ENCODE assay signal across 14 cellular contexts in genomic region chr1:19203440-19203839, GRCh38. TPM values are rescaled to one million over a fixed set of nuclear protein-coding genes. Genes with fewer than 3 reads are reported as not detected.
DNase-seq lines count a peak whose midpoint lies in the region; ATAC-seq and TF ChIP-seq lines count a peak whose summit lies in the region.
"Had no signal": no experiment of that assay in that cellular context is flagged by ENCODE, and none has a peak within 500 bp of the region (broad histone marks: within the 10 kb centered on the region; RNA-seq: fewer than 3 reads in every experiment).

No MANE protein-coding gene starts in this region.

- in situ Hi-C loops in astrocyte of the cerebellum (cut with HindIII; ENCODE audit: low sequenced_read_pairs): no loop called here

- H3K27ac Mint-ChIP-seq in stimulated activated naive B cell treated with anti-CD40 and anti-IgM and Interleukin-4, amounts not matched to agents 10 μg/mL and 1 μg/mL and 100 μg/mL, for 72 hours: no peak overlapping the region
- H3K27ac Mint-ChIP-seq: GM23338; stimulated activated effector memory CD8-positive, alpha-beta T cell treated with anti-CD3 and anti-CD28 coated beads, Interleukin-12 subunit alpha, Interleukin-12 subunit beta, amount 100 ng/mL, for 72 hours had no signal

- H3K4me1 ChIP-seq in left ventricle myocardium inferior (peaks cover 93% of the 10 kb centered on the region), thyroid gland (peaks cover under 1 to 20% of the 10 kb centered on the region in 2 donors)

- H3K27ac ChIP-seq in left ventricle myocardium inferior (replicated peaks) (peak overlapping the region; percentile 36), thyroid gland (peak overlapping the region in 1 of 3 donors; percentile 17)

- intact Hi-C loops in left ventricle myocardium inferior (cut with micrococcal nuclease) (no loop called here), thyroid gland (cut with DNase I) (no loop called here)

- H3K27me3 Mint-ChIP-seq in activated T-cell treated with anti-CD3 and anti-CD28 coated beads, Interleukin-2, amount 50 U/mL, for 4 hours (ENCODE audit: low read depth): no peaks in the 10 kb centered on the region
- no peaks in the 10 kb centered on the region for H3K27me3 Mint-ChIP-seq in stimulated activated naive B cell treated with anti-CD40 and anti-IgM and Interleukin-4, amounts not matched to agents 10 μg/mL and 1 μg/mL and 100 μg/mL, for 72 hours

- H3K4me3 ChIP-seq in astrocyte of the cerebellum (ENCODE audit: low read depth, low read length) (no peak overlapping the region), left ventricle myocardium inferior (no peak overlapping the region), thyroid gland (replicated peaks in 1 of 3) (no peak overlapping the region), H7 (ENCODE audit: insufficient read depth, low read depth, low read length) (no peak overlapping the region)
- H3K4me3 ChIP-seq: GM23338, right lobe of liver had no signal

- DNase-seq in activated T-cell treated with anti-CD3 and anti-CD28 coated beads, Interleukin-2, amount 50 U/mL, for 4 hours: no peak
- DNase-seq in activated T-cell treated with anti-CD3 and anti-CD28 coated beads, Interleukin-2, amount 50 U/mL, for 48 hours: no peak
- DNase-seq in astrocyte of the cerebellum (ENCODE audit: low read depth) (peak; percentile 62), left ventricle myocardium inferior (no peak), thyroid gland (peak; percentile 17 to 53), NCI-H1105 treated with DMSO at 0.1 percent for 48 hours (lab: John Stamatoyannopoulos, UW) (no peak), H7 (no peak)
- no peak for DNase-seq in stimulated activated naive B cell treated with anti-CD40 and anti-IgM and Interleukin-4, amounts not matched to agents 10 μg/mL and 1 μg/mL and 100 μg/mL, for 72 hours
- DNase-seq: activated CD8-positive, alpha-beta memory T cell treated with anti-CD3 and anti-CD28 coated beads, Interleukin-2, amount 50 U/mL, for 48 hours; left cardiac atrium; NCI-H2081; right lobe of liver had no signal

- 35 to 54% methylated on average over 2 of the region's 2 CpGs for WGBS in thyroid gland, 2 donors

- H3K4me1 Mint-ChIP-seq in activated T-cell treated with anti-CD3 and anti-CD28 coated beads, Interleukin-2, amount 50 U/mL, for 4 hours (ENCODE audit: low read depth): peaks cover 58% of the 10 kb centered on the region
- peaks cover 27 to 62% of the 10 kb centered on the region in 2 donors for H3K4me1 Mint-ChIP-seq in stimulated activated naive B cell treated with anti-CD40 and anti-IgM and Interleukin-4, amounts not matched to agents 10 μg/mL and 1 μg/mL and 100 μg/mL, for 72 hours

- ATAC-seq in activated T-cell treated with anti-CD3 and anti-CD28 coated beads, Interleukin-2, amount 50 U/mL, for 4 hours: peak; percentile 49 to 64
- no peak for ATAC-seq in stimulated activated naive B cell treated with anti-CD40 and anti-IgM and Interleukin-4, amounts not matched to agents 10 μg/mL and 1 μg/mL and 100 μg/mL, for 72 hours (replicated peaks)
- ATAC-seq: GM23338; stimulated activated effector memory CD8-positive, alpha-beta T cell treated with anti-CD3 and anti-CD28 coated beads, Interleukin-12 subunit alpha, Interleukin-12 subunit beta, amount 100 ng/mL, for 72 hours had no signal

- H3K9me3 ChIP-seq in left ventricle myocardium inferior (replicated peaks): no peaks in the 10 kb centered on the region
- H3K9me3 ChIP-seq in thyroid gland: no peaks in the 10 kb centered on the region
- H3K9me3 ChIP-seq: right lobe of liver had no signal

- TF ChIP-seq POLR2A in thyroid gland (IDR thresholded peaks at IDR 0.05): no peak

- no peak for TF ChIP-seq CTCF in astrocyte of the cerebellum (IDR thresholded peaks at IDR 0.05; ENCODE audit: low read depth, low read length, missing control alignments)
- TF ChIP-seq CTCF in left ventricle myocardium inferior (IDR thresholded peaks at IDR 0.05; ENCODE audit: borderline replicate concordance): no peak
- TF ChIP-seq CTCF in thyroid gland (IDR thresholded peaks at IDR 0.05): no peak

- H3K4me3 Mint-ChIP-seq in activated T-cell treated with anti-CD3 and anti-CD28 coated beads, Interleukin-2, amount 50 U/mL, for 4 hours: no peak overlapping the region
- H3K4me3 Mint-ChIP-seq in stimulated activated naive B cell treated with anti-CD40 and anti-IgM and Interleukin-4, amounts not matched to agents 10 μg/mL and 1 μg/mL and 100 μg/mL, for 72 hours: no peak overlapping the region
- H3K4me3 Mint-ChIP-seq: GM23338; stimulated activated effector memory CD8-positive, alpha-beta T cell treated with anti-CD3 and anti-CD28 coated beads, Interleukin-12 subunit alpha, Interleukin-12 subunit beta, amount 100 ng/mL, for 72 hours had no signal

- peaks cover 28% of the 10 kb centered on the region for H3K36me3 ChIP-seq in left ventricle myocardium inferior
- H3K36me3 ChIP-seq in thyroid gland: peaks cover 13 to 18% of the 10 kb centered on the region in 2 donors
- H3K36me3 ChIP-seq in H7 (replicated peaks; ENCODE audit: control insufficient read depth, insufficient read depth, low read length): peaks cover 10% of the 10 kb centered on the region

- H3K27me3 ChIP-seq in left ventricle myocardium inferior (ENCODE audit: low read depth) (no peaks in the 10 kb centered on the region), thyroid gland (no peaks in the 10 kb centered on the region), H7 (ENCODE audit: control insufficient read depth, insufficient read depth, low read length) (no peaks in the 10 kb centered on the region)
- H3K27me3 ChIP-seq: right lobe of liver had no signal

- peaks cover 15% of the 10 kb centered on the region for H3K36me3 Mint-ChIP-seq in activated T-cell treated with anti-CD3 and anti-CD28 coated beads, Interleukin-2, amount 50 U/mL, for 4 hours (ENCODE audit: insufficient read depth)
- peaks cover 17 to 35% of the 10 kb centered on the region in 2 donors for H3K36me3 Mint-ChIP-seq in stimulated activated naive B cell treated with anti-CD40 and anti-IgM and Interleukin-4, amounts not matched to agents 10 μg/mL and 1 μg/mL and 100 μg/mL, for 72 hours

- H3K9me3 Mint-ChIP-seq in activated T-cell treated with anti-CD3 and anti-CD28 coated beads, Interleukin-2, amount 50 U/mL, for 4 hours: no peaks in the 10 kb centered on the region
- no peaks in the 10 kb centered on the region for H3K9me3 Mint-ChIP-seq in stimulated activated naive B cell treated with anti-CD40 and anti-IgM and Interleukin-4, amounts not matched to agents 10 μg/mL and 1 μg/mL and 100 μg/mL, for 72 hours
- H3K9me3 Mint-ChIP-seq: GM23338; stimulated activated effector memory CD8-positive, alpha-beta T cell treated with anti-CD3 and anti-CD28 coated beads, Interleukin-12 subunit alpha, Interleukin-12 subunit beta, amount 100 ng/mL, for 72 hours had no signal

RNA-seq across cellular contexts. Expression of gene UBR4, which starts 6.6 kb away (rescaled TPM):
- total RNA-seq in activated T-cell treated with anti-CD3 and anti-CD28 coated beads, Interleukin-2, amount 50 U/mL, for 4 hours: 100 to 1,000 TPM; 102 to 123 (median 108) TPM
- total RNA-seq in left ventricle myocardium inferior (54.3 TPM), thyroid gland (100 to 1,000 TPM; 110 to 221 (median 160) TPM)
- total RNA-seq in H7 (2014; rRNA removed; shearing (Covaris generic)): 87.7 and 130 TPM in 2 replicates

RNA-seq across cellular contexts. Expression of gene EMC1, which starts 47.9 kb away (rescaled TPM):
- total RNA-seq in activated T-cell treated with anti-CD3 and anti-CD28 coated beads, Interleukin-2, amount 50 U/mL, for 4 hours: 10 to 100 TPM; 74.8 to 79.6 (median 77.0) TPM
- total RNA-seq in left ventricle myocardium inferior (27.6 TPM), thyroid gland (10 to 100 TPM; 32.8 to 54.1 (median 43.0) TPM)
- 58.6 and 65.5 TPM in 2 replicates for total RNA-seq in H7 (2014; rRNA removed; shearing (Covaris generic))

RNA-seq across cellular contexts. Expression of gene MRTO4, which starts 48.2 kb away (rescaled TPM):
- 100 to 1,000 TPM; 199 to 231 (median 207) TPM for total RNA-seq in activated T-cell treated with anti-CD3 and anti-CD28 coated beads, Interleukin-2, amount 50 U/mL, for 4 hours
- 10.0 TPM for total RNA-seq in left ventricle myocardium inferior
- total RNA-seq in thyroid gland: 10 to 100 TPM; 16.0 to 19.5 (median 17.5) TPM
- total RNA-seq in H7 (2014; rRNA removed; shearing (Covaris generic)): 77.4 and 82.4 TPM in 2 replicates

Comparison
In these comparisons a context has a peak if more than half of its experiments do, and no peak if none do; other contexts are left out.
1. ATAC-seq: peak in activated T-cell treated with anti-CD3 and anti-CD28 coated beads, Interleukin-2, amount 50 U/mL, for 4 hours (2 of 2); none in stimulated activated naive B cell treated with anti-CD40 and anti-IgM and Interleukin-4, amounts not matched to agents 10 μg/mL and 1 μg/mL and 100 μg/mL, for 72 hours (0 of 2).
2. DNase-seq: peak in astrocyte of the cerebellum (single experiment) and thyroid gland (2 of 2); none in activated T-cell treated with anti-CD3 and anti-CD28 coated beads, Interleukin-2, amount 50 U/mL, for 4 hours (single experiment), activated T-cell treated with anti-CD3 and anti-CD28 coated beads, Interleukin-2, amount 50 U/mL, for 48 hours (0 of 2), left ventricle myocardium inferior (single experiment), stimulated activated naive B cell treated with anti-CD40 and anti-IgM and Interleukin-4, amounts not matched to agents 10 μg/mL and 1 μg/mL and 100 μg/mL, for 72 hours (single experiment), NCI-H1105 treated with DMSO at 0.1 percent for 48 hours (single experiment) and H7 (single experiment).